ENCODE assay signal across 14 cellular contexts in genomic region chr17:63703556-63704258, GRCh38. TPM values are rescaled to one million over a fixed set of nuclear protein-coding genes. Genes with fewer than 3 reads are reported as not detected.
DNase-seq lines count a peak whose midpoint lies in the region; ATAC-seq and TF ChIP-seq lines count a peak whose summit lies in the region.
"Had no signal": no experiment of that assay in that cellular context is flagged by ENCODE, and none has a peak within 500 bp of the region (broad histone marks: within the 10 kb centered on the region; RNA-seq: fewer than 3 reads in every experiment).

No MANE protein-coding gene starts in this region.

- H3K9me3 Mint-ChIP-seq in activated naive CD8-positive, alpha-beta T cell (ENCODE audit: low read depth) = no peaks in the 10 kb centered on the region
- no peaks in the 10 kb centered on the region for H3K9me3 Mint-ChIP-seq in naive B cell

- H3K4me2 ChIP-seq in BLaER1 treated with 17β-estradiol and CSF1 and Interleukin-3, amounts not matched to agents 10 nM and 100 nM = peak overlapping the region; percentile 89 to 99 (median 96); a peak in 21 of 22 replicates
- H3K4me2 ChIP-seq: smooth muscle cell had no signal

- H3K4me1 Mint-ChIP-seq in activated naive CD8-positive, alpha-beta T cell (ENCODE audit: low read depth) = peaks cover 65% of the 10 kb centered on the region
- peaks cover 42 to 67% (median 63%) of the 10 kb centered on the region in 3 donors for H3K4me1 Mint-ChIP-seq in naive B cell

- H3K36me3 Mint-ChIP-seq in activated naive CD8-positive, alpha-beta T cell = peaks cover 3% of the 10 kb centered on the region
- peaks cover 0 to 8% of the 10 kb centered on the region in 2 donors for H3K36me3 Mint-ChIP-seq in naive B cell

- in situ Hi-C loops in GM13976 (cut with MboI; ENCODE audit: low sequenced_read_pairs, unreplicated experiment) = no loop called here

- H3K27me3 Mint-ChIP-seq in activated naive CD8-positive, alpha-beta T cell = no peaks in the 10 kb centered on the region
- H3K27me3 Mint-ChIP-seq in naive B cell = no peaks in the 10 kb centered on the region

- H3K9ac ChIP-seq in BLaER1 treated with 17β-estradiol and CSF1 and Interleukin-3, amounts not matched to agents 10 nM and 100 nM = peak overlapping the region in 10 of 11 experiments; percentile 21 to 99 (median 94); a peak in 17 of 22 replicates

- peak overlapping the region; percentile 92 for H3K4me3 Mint-ChIP-seq in activated naive CD8-positive, alpha-beta T cell
- peak overlapping the region in 7 of 8 donors; percentile 30 to 91 (median 67) for H3K4me3 Mint-ChIP-seq in naive B cell

- no peak for ATAC-seq in naive B cell (ENCODE audit: low read depth in 2 of 2)
- ATAC-seq in omental fat pad (ENCODE audit: low FRiP score) = no peak
- no peak for ATAC-seq in HG03469 (IDR thresholded peaks at IDR 0.05; ENCODE audit: unreplicated experiment)
- ATAC-seq: gastroesophageal sphincter, HepG2 had no signal

- H3K9me3 ChIP-seq in BLaER1 treated with 17β-estradiol and CSF1 and Interleukin-3, amounts not matched to agents 10 nM and 100 nM (replicated peaks in 1 of 11) = no peaks in the 10 kb centered on the region
- H3K9me3 ChIP-seq: gastroesophageal sphincter had no signal

- H3K27ac ChIP-seq in BLaER1 treated with 17β-estradiol and CSF1 and Interleukin-3, amounts not matched to agents 10 nM and 100 nM = peak overlapping the region in 6 of 11 experiments; percentile 97 to 100 (median 100); a peak in 10 of 22 replicates
- H3K27ac ChIP-seq: gastroesophageal sphincter had no signal

- H3K36me3 ChIP-seq in BLaER1 treated with 17β-estradiol and CSF1 and Interleukin-3, amounts not matched to agents 10 nM and 100 nM = peaks cover 46 to 65% (median 56%) of the 10 kb centered on the region in 11 experiments

- peak overlapping the region in 5 of 10 experiments; percentile 88 to 99 (median 96); a peak in 6 of 20 replicates for H3K4me3 ChIP-seq in BLaER1 treated with 17β-estradiol and CSF1 and Interleukin-3, amounts not matched to agents 10 nM and 100 nM
- H3K4me3 ChIP-seq: gastroesophageal sphincter, smooth muscle cell had no signal

- no peak for TF ChIP-seq CTCF in GM13976 (IDR thresholded peaks at IDR 0.05; ENCODE audit: borderline replicate concordance, control extremely low read depth, extremely low read depth, insufficient read depth, missing control alignments)
- no peak for TF ChIP-seq CTCF in omental fat pad (IDR thresholded peaks at IDR 0.05)

- H3K4me1 ChIP-seq in BLaER1 treated with 17β-estradiol and CSF1 and Interleukin-3, amounts not matched to agents 10 nM and 100 nM = peaks cover 64 to 70% (median 68%) of the 10 kb centered on the region in 10 experiments

- peaks cover 0 to 59% (median 45%) of the 10 kb centered on the region in 11 experiments; a peak in 19 of 22 replicates for H4K20me1 ChIP-seq in BLaER1 treated with 17β-estradiol and CSF1 and Interleukin-3, amounts not matched to agents 10 nM and 100 nM

- DNase-seq in GM13976 (ENCODE audit: low spot score) (peak; percentile 31), naive B cell (no peak), NCI-H146 (lab: John Stamatoyannopoulos, UW) (no peak), omental fat pad (ENCODE audit: low spot score) (no peak)
- no peak for DNase-seq in stimulated activated naive CD4-positive, alpha-beta T cell treated with Interleukin-2 at 50 U/mL for 16 hours (lab: John Stamatoyannopoulos, UW)
- DNase-seq: activated CD4-positive, alpha-beta T cell treated with anti-CD3 and anti-CD28 coated beads, Interleukin-2, amount 50 U/mL, for 1 hour; BE2C; DND-41 had no signal

- no peaks in the 10 kb centered on the region for H3K27me3 ChIP-seq in BLaER1 treated with 17β-estradiol and CSF1 and Interleukin-3, amounts not matched to agents 10 nM and 100 nM
- H3K27me3 ChIP-seq: BE2C, gastroesophageal sphincter had no signal

- peak overlapping the region; percentile 96 for H3K27ac Mint-ChIP-seq in activated naive CD8-positive, alpha-beta T cell
- H3K27ac Mint-ChIP-seq in naive B cell = peak overlapping the region in 3 of 6 donors; percentile 77 to 99 (median 86)

RNA-seq across cellular contexts. Expression of gene LIMD2, which starts 3.8 kb away (rescaled TPM):
- 100 to 1,000 TPM; 557 to 994 (median 667) TPM for polyA plus RNA-seq in naive B cell (ENCODE audit: low read depth in 6 of 6)
- 10 to 100 TPM in 2 of 4 donors, 1 to 10 TPM in 2; 4.4 to 44.9 (median 16.5) TPM for total RNA-seq in omental fat pad

RNA-seq across cellular contexts. Expression of gene STRADA, which starts 37.9 kb away (rescaled TPM):
- polyA plus RNA-seq in naive B cell (ENCODE audit: low read depth in 6 of 6) = 10 to 100 TPM; 21.1 to 33.2 (median 26.3) TPM
- 10 to 100 TPM; 16.5 to 32.3 (median 22.4) TPM for total RNA-seq in omental fat pad
